Comparison of ENCODE assay signal across 29 cellular contexts in the genomic region with DNA sequence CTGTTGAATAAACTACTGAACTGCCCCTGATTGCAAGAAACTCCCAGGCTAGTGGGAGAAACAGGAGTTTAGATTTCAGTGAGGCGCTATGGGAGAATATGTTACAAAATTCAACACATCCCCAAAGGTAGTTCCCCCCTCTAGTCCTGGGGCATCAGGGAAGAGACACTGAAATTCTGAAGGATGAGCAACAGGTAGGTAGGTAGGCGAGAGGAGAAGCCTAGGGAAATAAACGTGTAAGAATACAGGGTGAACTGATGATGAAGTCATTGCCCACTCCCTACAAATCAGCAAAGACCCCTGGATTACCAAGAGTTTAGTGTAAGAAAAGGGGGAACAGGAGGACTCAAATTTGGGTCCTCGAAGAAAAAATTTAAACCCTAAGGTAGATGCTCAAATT.
"Had no signal": no experiment of that assay in that cellular context is flagged by ENCODE, and none has a peak within 500 bp of the region (broad histone marks: within the 10 kb centered on the region; RNA-seq: fewer than 3 reads in every experiment).

No MANE protein-coding gene starts in this region.

- H3K36me3 ChIP-seq: stomach, suprapubic skin, thoracic aorta, thyroid gland, tibial artery, tibial nerve, transverse colon, upper lobe of left lung, upper lobe of right lung, uterus, vagina had no signal

- H3K27ac Mint-ChIP-seq: stimulated activated effector memory CD8-positive, alpha-beta T cell treated with anti-CD3 and anti-CD28 coated beads, Interleukin-12 subunit alpha, Interleukin-12 subunit beta, amount 100 ng/mL, for 72 hours; stimulated activated memory B cell treated with anti-CD40 and anti-IgM and Interleukin-4, amounts not matched to agents 10 μg/mL and 1 μg/mL and 100 μg/mL, for 72 hours; stimulated activated naive B cell treated with anti-CD40 and anti-IgM and Interleukin-4, amounts not matched to agents 10 μg/mL and 1 μg/mL and 100 μg/mL, for 72 hours; stimulated activated naive CD8-positive, alpha-beta T cell treated with anti-CD3 and anti-CD28 coated beads, Interleukin-15, amount 100 ng/mL, for 72 hours; stimulated activated naive CD8-positive, alpha-beta T cell treated with anti-CD3 and anti-CD28 coated beads, Interleukin-15, Interleukin-2, amounts not matched to agents 100 ng/mL and 50 ng/mL, for 24 hours; type B pancreatic cell had no signal

- H3K36me3 Mint-ChIP-seq: stimulated activated effector memory CD8-positive, alpha-beta T cell treated with anti-CD3 and anti-CD28 coated beads, Interleukin-12 subunit alpha, Interleukin-12 subunit beta, amount 100 ng/mL, for 72 hours; stimulated activated memory B cell treated with anti-CD40 and anti-IgM and Interleukin-4, amounts not matched to agents 10 μg/mL and 1 μg/mL and 100 μg/mL, for 72 hours; stimulated activated naive B cell treated with anti-CD40 and anti-IgM and Interleukin-4, amounts not matched to agents 10 μg/mL and 1 μg/mL and 100 μg/mL, for 72 hours; type B pancreatic cell had no signal

- H3K4me3 ChIP-seq: stomach, suprapubic skin, testis, thoracic aorta, thyroid gland, tibial artery, tibial nerve, transverse colon, upper lobe of left lung, upper lobe of right lung, uterus, vagina had no signal

- FAIRE-seq: urothelium cell line had no signal

- H3K9me3 Mint-ChIP-seq: stimulated activated effector memory CD8-positive, alpha-beta T cell treated with anti-CD3 and anti-CD28 coated beads, Interleukin-12 subunit alpha, Interleukin-12 subunit beta, amount 100 ng/mL, for 72 hours; stimulated activated memory B cell treated with anti-CD40 and anti-IgM and Interleukin-4, amounts not matched to agents 10 μg/mL and 1 μg/mL and 100 μg/mL, for 72 hours; stimulated activated naive CD8-positive, alpha-beta T cell treated with anti-CD3 and anti-CD28 coated beads, Interleukin-15, amount 100 ng/mL, for 72 hours; stimulated activated naive CD8-positive, alpha-beta T cell treated with anti-CD3 and anti-CD28 coated beads, Interleukin-15, Interleukin-2, amounts not matched to agents 100 ng/mL and 50 ng/mL, for 24 hours; type B pancreatic cell had no signal

- H3K9me3 ChIP-seq: suprapubic skin, testis, thoracic aorta, thyroid gland, tibial artery, tibial nerve, transverse colon, upper lobe of left lung, upper lobe of right lung, uterus, vagina had no signal

- H3K27ac ChIP-seq: stomach, suprapubic skin, testis, thoracic aorta, thyroid gland, tibial artery, tibial nerve, transverse colon, upper lobe of left lung, upper lobe of right lung, uterus, vagina had no signal

- H3K4me3 Mint-ChIP-seq: stimulated activated effector memory CD8-positive, alpha-beta T cell treated with anti-CD3 and anti-CD28 coated beads, Interleukin-12 subunit alpha, Interleukin-12 subunit beta, amount 100 ng/mL, for 72 hours; stimulated activated memory B cell treated with anti-CD40 and anti-IgM and Interleukin-4, amounts not matched to agents 10 μg/mL and 1 μg/mL and 100 μg/mL, for 72 hours; stimulated activated naive B cell treated with anti-CD40 and anti-IgM and Interleukin-4, amounts not matched to agents 10 μg/mL and 1 μg/mL and 100 μg/mL, for 72 hours; stimulated activated naive CD8-positive, alpha-beta T cell treated with anti-CD3 and anti-CD28 coated beads, Interleukin-15, amount 100 ng/mL, for 72 hours; stimulated activated naive CD8-positive, alpha-beta T cell treated with anti-CD3 and anti-CD28 coated beads, Interleukin-15, Interleukin-2, amounts not matched to agents 100 ng/mL and 50 ng/mL, for 24 hours; type B pancreatic cell had no signal

- H3K4me1 ChIP-seq: stomach, suprapubic skin, testis, tibial artery, tibial nerve, transverse colon, upper lobe of left lung, upper lobe of right lung, uterus, vagina had no signal

- H3K4me1 Mint-ChIP-seq: stimulated activated effector memory CD8-positive, alpha-beta T cell treated with anti-CD3 and anti-CD28 coated beads, Interleukin-12 subunit alpha, Interleukin-12 subunit beta, amount 100 ng/mL, for 72 hours; stimulated activated memory B cell treated with anti-CD40 and anti-IgM and Interleukin-4, amounts not matched to agents 10 μg/mL and 1 μg/mL and 100 μg/mL, for 72 hours; stimulated activated naive B cell treated with anti-CD40 and anti-IgM and Interleukin-4, amounts not matched to agents 10 μg/mL and 1 μg/mL and 100 μg/mL, for 72 hours; stimulated activated naive CD8-positive, alpha-beta T cell treated with anti-CD3 and anti-CD28 coated beads, Interleukin-15, amount 100 ng/mL, for 72 hours had no signal

- ATAC-seq: stimulated activated effector memory CD8-positive, alpha-beta T cell treated with anti-CD3 and anti-CD28 coated beads, Interleukin-12 subunit alpha, Interleukin-12 subunit beta, amount 100 ng/mL, for 72 hours; stimulated activated memory B cell treated with anti-CD40 and anti-IgM and Interleukin-4, amounts not matched to agents 10 μg/mL and 1 μg/mL and 100 μg/mL, for 72 hours; stimulated activated naive B cell treated with anti-CD40 and anti-IgM and Interleukin-4, amounts not matched to agents 10 μg/mL and 1 μg/mL and 100 μg/mL, for 72 hours; stimulated activated naive CD8-positive, alpha-beta T cell treated with anti-CD3 and anti-CD28 coated beads, Interleukin-15, amount 100 ng/mL, for 72 hours; stimulated activated naive CD8-positive, alpha-beta T cell treated with anti-CD3 and anti-CD28 coated beads, Interleukin-15, Interleukin-2, amounts not matched to agents 100 U/mL and 50 U/mL, for 24 hours; upper lobe of right lung had no signal

- DNase-seq: stimulated activated CD4-positive, alpha-beta T cell treated with anti-CD3 and anti-CD28 coated beads, Interleukin-2, amount 100 ng/mL, for 48 hours; stimulated activated CD4-positive, alpha-beta T cell treated with anti-CD3 and anti-CD28 coated beads, Interleukin-4, amount 100 ng/mL, for 1 hour; stimulated activated CD4-positive, alpha-beta T cell treated with anti-CD3 and anti-CD28 coated beads, Interleukin-4, amount 100 ng/mL, for 24 hours; stimulated activated CD4-positive, alpha-beta T cell treated with anti-CD3 and anti-CD28 coated beads, Interleukin-4, amount 100 ng/mL, for 4 hours; stimulated activated CD8-positive, alpha-beta memory T cell treated with anti-CD3 and anti-CD28 coated beads, Interleukin-4, amount 100 ng/mL, for 48 hours; stimulated activated naive B cell treated with anti-CD40 and anti-IgM and Interleukin-4, amounts not matched to agents 10 μg/mL and 1 μg/mL and 100 μg/mL, for 72 hours; stimulated activated naive CD4-positive, alpha-beta T cell; stimulated activated naive CD4-positive, alpha-beta T cell treated with Interleukin-2 at 50 U/mL for 16 hours; stimulated activated naive CD8-positive, alpha-beta T cell treated with anti-CD3 and anti-CD28 coated beads, Interleukin-15, amount 100 ng/mL, for 72 hours; stimulated activated naive CD8-positive, alpha-beta T cell treated with anti-CD3 and anti-CD28 coated beads, Interleukin-15, Interleukin-2, amounts not matched to agents 100 U/mL and 50 U/mL, for 24 hours; stomach; substantia nigra; testis; tibial artery; transverse colon; trophoblast cell; upper lobe of left lung; upper lobe of right lung; uterus had no signal

- H3K27me3 ChIP-seq: testis, thyroid gland, tibial nerve, transverse colon, upper lobe of left lung, vagina had no signal
